11 cellular contexts compared by ENCODE assay signal in genomic region chr10:79046991-79047874, GRCh38. TPM values are rescaled to one million over a fixed set of nuclear protein-coding genes. Genes with fewer than 3 reads are reported as not detected.
DNase-seq lines count a peak whose midpoint lies in the region; ATAC-seq, FAIRE-seq and TF ChIP-seq lines count a peak whose summit lies in the region.
"Had no signal": no experiment of that assay in that cellular context is flagged by ENCODE, and none has a peak within 500 bp of the region (broad histone marks: within the 10 kb centered on the region; RNA-seq: fewer than 3 reads in every experiment).

No MANE protein-coding gene starts in this region.

- FAIRE-seq in HepG2 (lab: Jason Lieb, UNC): no peak

- H3K4me1 Mint-ChIP-seq in activated CD4-positive, alpha-beta T cell treated with anti-CD3 and anti-CD28 coated beads, Interleukin-2, amount 10 ng/mL, durations not matched to agents 7 days and 5 days: peaks cover 79% of the 10 kb centered on the region
- H3K4me1 Mint-ChIP-seq in activated T-helper 17 cell treated with anti-CD3 and anti-CD28 coated beads, Interleukin-2, amount 50 U/mL, for 72 hours: peaks cover 31% of the 10 kb centered on the region

- peaks cover 3 to 6% of the 10 kb centered on the region in 2 experiments; a peak in 2 of 5 replicates for H3K27me3 ChIP-seq in HepG2 (ENCODE audit: control insufficient read depth in 1 of 2, insufficient read depth in 2 of 2, low read length in 2 of 2)
- H3K27me3 ChIP-seq in suprapubic skin: no peaks in the 10 kb centered on the region
- no peaks in the 10 kb centered on the region for H3K27me3 ChIP-seq in smooth muscle cell (ENCODE audit: low read depth)

- H3K4me3 Mint-ChIP-seq in activated CD4-positive, alpha-beta T cell treated with anti-CD3 and anti-CD28 coated beads, Interleukin-2, amount 10 ng/mL, durations not matched to agents 7 days and 5 days: peak overlapping the region; percentile 75
- peak overlapping the region; percentile 66 for H3K4me3 Mint-ChIP-seq in activated T-helper 17 cell treated with anti-CD3 and anti-CD28 coated beads, Interleukin-2, amount 50 U/mL, for 72 hours

- TF ChIP-seq POLR2A in HepG2 (IDR thresholded peaks at IDR 0.05; ENCODE audit: insufficient read depth in 1 of 2, low read depth in 2 of 2, low read length in 2 of 2) (no peak), suprapubic skin (IDR thresholded peaks at IDR 0.05) (no peak)

- no peaks in the 10 kb centered on the region for H3K9me3 ChIP-seq in HepG2 (ENCODE audit: low read length)
- no peaks in the 10 kb centered on the region for H3K9me3 ChIP-seq in suprapubic skin
- H3K9me3 ChIP-seq in smooth muscle cell (replicated peaks; ENCODE audit: low read depth): no peaks in the 10 kb centered on the region
- H3K9me3 ChIP-seq: thoracic aorta had no signal

- in situ Hi-C loops in HepG2 (cut with HindIII; ENCODE audit: extremely low pct_ligation_motif_present, low pct_unique_long_range_greater_than_20kb): no loop called here

- WGBS in HepG2 (ENCODE audit: low lambda C conversion rate): 47% methylated on average over 4 of the region's 8 CpGs
- WGBS in suprapubic skin: 84% methylated on average over 8 of the region's 8 CpGs
- WGBS in smooth muscle cell (ENCODE audit: low lambda C conversion rate): 87% methylated on average over 8 of the region's 8 CpGs

- no peaks in the 10 kb centered on the region for H3K79me2 ChIP-seq in HepG2 (ENCODE audit: insufficient read depth, low read length)
- no peaks in the 10 kb centered on the region for H3K79me2 ChIP-seq in smooth muscle cell (ENCODE audit: low read depth)

- BruUV-seq in HepG2 (replicated peaks; lab: Mats Ljungman, UMichigan): no TSS peak

- peaks cover 6% of the 10 kb centered on the region for H3K27me3 Mint-ChIP-seq in activated CD4-positive, alpha-beta T cell treated with anti-CD3 and anti-CD28 coated beads, Interleukin-2, amount 10 ng/mL, durations not matched to agents 7 days and 5 days
- H3K27me3 Mint-ChIP-seq in activated T-helper 17 cell treated with anti-CD3 and anti-CD28 coated beads, Interleukin-2, amount 50 U/mL, for 72 hours: no peaks in the 10 kb centered on the region

- H3K27ac ChIP-seq in HepG2 (ENCODE audit: extremely low read length, insufficient read depth, low read length) (no peak overlapping the region), suprapubic skin (no peak overlapping the region), smooth muscle cell (ENCODE audit: low read depth) (no peak overlapping the region)
- H3K27ac ChIP-seq: thoracic aorta had no signal

- H3K36me3 Mint-ChIP-seq in activated CD4-positive, alpha-beta T cell treated with anti-CD3 and anti-CD28 coated beads, Interleukin-2, amount 10 ng/mL, durations not matched to agents 7 days and 5 days (ENCODE audit: low read depth): peaks cover 1% of the 10 kb centered on the region
- H3K36me3 Mint-ChIP-seq in activated T-helper 17 cell treated with anti-CD3 and anti-CD28 coated beads, Interleukin-2, amount 50 U/mL, for 72 hours (ENCODE audit: low read depth): no peaks in the 10 kb centered on the region

- H4K20me1 ChIP-seq in HepG2 (ENCODE audit: insufficient read depth, low read length) (no peaks in the 10 kb centered on the region), smooth muscle cell (ENCODE audit: low read depth) (no peaks in the 10 kb centered on the region)

- CTCF ChIA-PET in activated CD4-positive, alpha-beta T cell treated with anti-CD3 and anti-CD28 coated beads, Interleukin-2, amount 10 ng/mL, durations not matched to agents 7 days and 5 days (lab: Charles Lee): interaction anchor here (0.9 kb wide), 2 partner anchors 58 to 72 kb away, joined by 3 to 4 read pairs; no protein-coding TSS in a partner anchor
- CTCF ChIA-PET in HepG2 (lab: Yijun Ruan, JAX; ENCODE audit: low intra/inter-chr PET ratio, low total read pairs): no interaction called here

- ATAC-seq in activated T-helper 17 cell treated with anti-CD3 and anti-CD28 coated beads, Interleukin-2, amount 50 U/mL, for 72 hours (replicated peaks): peak; percentile 18
- peak; percentile 50 for ATAC-seq in HepG2

- TF ChIP-seq EP300 in HepG2 (IDR thresholded peaks at IDR 0.05; ENCODE audit: low read depth in 2 of 2, low read length in 2 of 2): no peak
- no peak for TF ChIP-seq EP300 in HepG2 (CRISPR knock-in tag; IDR thresholded peaks at IDR 0.05; ENCODE audit: borderline replicate concordance)
- TF ChIP-seq EP300 in suprapubic skin (IDR thresholded peaks at IDR 0.05): no peak

- no peaks in the 10 kb centered on the region for H3K36me3 ChIP-seq in HepG2 (replicated peaks in 1 of 2; ENCODE audit: control insufficient read depth in 1 of 2, insufficient read depth in 2 of 2, low read length in 2 of 2)
- no peaks in the 10 kb centered on the region for H3K36me3 ChIP-seq in suprapubic skin
- H3K36me3 ChIP-seq in smooth muscle cell (ENCODE audit: low read depth): no peaks in the 10 kb centered on the region
- H3K36me3 ChIP-seq: thoracic aorta had no signal

- H3F3A ChIP-seq in smooth muscle cell (ENCODE audit: low read depth): no peaks in the 10 kb centered on the region

- H2AFZ ChIP-seq in HepG2 (ENCODE audit: low read length) (no peak overlapping the region), smooth muscle cell (ENCODE audit: low read depth) (no peak overlapping the region)

- H3K9me3 Mint-ChIP-seq in activated CD4-positive, alpha-beta T cell treated with anti-CD3 and anti-CD28 coated beads, Interleukin-2, amount 10 ng/mL, durations not matched to agents 7 days and 5 days: no peaks in the 10 kb centered on the region
- H3K9me3 Mint-ChIP-seq in activated T-helper 17 cell treated with anti-CD3 and anti-CD28 coated beads, Interleukin-2, amount 50 U/mL, for 72 hours: no peaks in the 10 kb centered on the region
- H3K9me3 Mint-ChIP-seq: activated T-cell treated with anti-CD3 and anti-CD28 coated beads, Interleukin-2, amount 50 U/mL, for 4 hours had no signal

- peak overlapping the region; percentile 97 for H3K27ac Mint-ChIP-seq in activated CD4-positive, alpha-beta T cell treated with anti-CD3 and anti-CD28 coated beads, Interleukin-2, amount 10 ng/mL, durations not matched to agents 7 days and 5 days
- H3K27ac Mint-ChIP-seq in activated T-helper 17 cell treated with anti-CD3 and anti-CD28 coated beads, Interleukin-2, amount 50 U/mL, for 72 hours: peak overlapping the region; percentile 90

- TF ChIP-seq RAD21 in HepG2 (CRISPR knock-in tag; IDR thresholded peaks at IDR 0.05): no peak

- H3K4me1 ChIP-seq in HepG2 (ENCODE audit: insufficient read depth, low read length) (peaks cover 41% of the 10 kb centered on the region), suprapubic skin (peaks cover 22% of the 10 kb centered on the region), smooth muscle cell (ENCODE audit: low read depth) (peaks cover 16% of the 10 kb centered on the region)

- H3K4me2 ChIP-seq in HepG2 (ENCODE audit: low read depth, low read length) (peak overlapping the region; percentile 56; the same call in 1 of the 2 replicates), smooth muscle cell (no peak overlapping the region)

- TF ChIP-seq CTCF in HepG2 (CRISPR knock-in tag; IDR thresholded peaks at IDR 0.05): no peak
- no peak for TF ChIP-seq CTCF in suprapubic skin (IDR thresholded peaks at IDR 0.05)
- TF ChIP-seq CTCF in smooth muscle cell (IDR thresholded peaks at IDR 0.05; ENCODE audit: borderline replicate concordance, insufficient read depth, poor library complexity, severe bottlenecking): no peak

- intact Hi-C loops in HepG2 (cut with micrococcal nuclease; ENCODE audit: unreplicated experiment): no loop called here

- no peak for DNase-seq in activated CD4-positive, alpha-beta T cell treated with anti-CD3 and anti-CD28 coated beads, Interleukin-2, amount 10 ng/mL, durations not matched to agents 7 days and 5 days
- DNase-seq in activated CD4-positive, alpha-beta T cell treated with anti-CD3 and anti-CD28 coated beads, Interleukin-2, amount 50 U/mL, for 1 hour: no peak
- DNase-seq in HepG2 (ENCODE audit: low spot score): no peak
- DNase-seq in suprapubic skin (ENCODE audit: low spot score in 2 of 2): peak; percentile 56 to 57
- no peak for DNase-seq in smooth muscle cell (lab: John Stamatoyannopoulos, UW; ENCODE audit: unreplicated experiment)
- DNase-seq in NCI-H1105 treated with DMSO at 0.1 percent for 48 hours (lab: John Stamatoyannopoulos, UW): no peak
- no peak for DNase-seq in amniotic stem cell (lab: John Stamatoyannopoulos, UW)
- DNase-seq: dermis blood vessel endothelial cell had no signal

- POLR2A ChIA-PET in activated CD4-positive, alpha-beta T cell treated with anti-CD3 and anti-CD28 coated beads, Interleukin-2, amount 10 ng/mL, durations not matched to agents 7 days and 5 days (lab: Charles Lee): no interaction called here
- POLR2A ChIA-PET in HepG2 (lab: Yijun Ruan, JAX): no interaction called here

- H3K4me3 ChIP-seq in HepG2 (replicated peaks in 1 of 3; ENCODE audit: insufficient read depth in 1 of 3, low read depth in 2 of 3, low read length in 3 of 3): no peak overlapping the region; a peak in 1 of 6 replicates
- no peak overlapping the region for H3K4me3 ChIP-seq in suprapubic skin
- no peak overlapping the region for H3K4me3 ChIP-seq in smooth muscle cell
- H3K4me3 ChIP-seq: thoracic aorta had no signal

- H3K9ac ChIP-seq in HepG2 (ENCODE audit: insufficient read depth, low read depth, low read length) (no peak overlapping the region), smooth muscle cell (ENCODE audit: low read depth) (no peak overlapping the region)

RNA-seq across cellular contexts. Expression of gene ZMIZ1, which starts 21.5 kb away (rescaled TPM):
- total RNA-seq in activated CD4-positive, alpha-beta T cell treated with anti-CD3 and anti-CD28 coated beads, Interleukin-2, amount 10 ng/mL, durations not matched to agents 7 days and 5 days: 10 to 100 TPM; 27.8 to 31.5 TPM
- total RNA-seq in activated T-helper 17 cell treated with anti-CD3 and anti-CD28 coated beads, Interleukin-2, amount 50 U/mL, for 72 hours: 10 to 100 TPM; 32.9 to 82.6 TPM
- total RNA-seq in HepG2 (2016; rRNA removed; fragmentation: Illumina TruSeq; extraction: Trizol): 5.3 and 11.0 TPM in 2 replicates
- total RNA-seq in HepG2 (2016; cell fraction: cytosol; rRNA removed; fragmentation: Illumina TruSeq; extraction: Trizol; ENCODE audit: low read depth): 2.3 and 2.6 TPM in 2 replicates
- total RNA-seq in HepG2 (2016; cell fraction: insoluble cytoplasmic fraction; rRNA removed; fragmentation: Illumina TruSeq; extraction: Trizol): 5.2 and 10.5 TPM in 2 replicates
- total RNA-seq in HepG2 (2016; cell fraction: membrane; rRNA removed; fragmentation: Illumina TruSeq; extraction: Trizol): 7.0 and 7.7 TPM in 2 replicates
- total RNA-seq in HepG2 (2016; cell fraction: nucleus; rRNA removed; fragmentation: Illumina TruSeq; extraction: Trizol): 9.9 and 13.1 TPM in 2 replicates
- polyA plus RNA-seq in HepG2 (2011; rRNA removed): 8.8 and 10.2 TPM in 2 replicates
- polyA plus RNA-seq in HepG2 (2011; cell fraction: cytosol; rRNA removed): 7.4 TPM in 2 replicates
- 42.1 and 46.0 TPM in 2 replicates for polyA plus RNA-seq in HepG2 (2011; cell fraction: nucleus; rRNA removed)
- 22.4 and 32.5 TPM in 2 replicates for polyA plus RNA-seq in HepG2 (2012)
- 0.69 and 1.1 TPM in 2 replicates for polyA plus RNA-seq in HepG2 (2016; cell fraction: cytosol; fragmentation: Illumina TruSeq; extraction: Trizol; ENCODE audit: low read depth)
- 16.0 and 20.6 TPM in 2 replicates for polyA plus RNA-seq in HepG2 (2016; cell fraction: insoluble cytoplasmic fraction; fragmentation: Illumina TruSeq; extraction: Trizol; ENCODE audit: low read depth)
- polyA plus RNA-seq in HepG2 (2016; cell fraction: membrane; fragmentation: Illumina TruSeq; extraction: Trizol; ENCODE audit: low read depth): 2.4 and 3.8 TPM in 2 replicates
- polyA plus RNA-seq in HepG2 (2016; cell fraction: nucleus; fragmentation: Illumina TruSeq; extraction: Trizol; ENCODE audit: insufficient read depth, low read depth): 25.8 and 26.9 TPM in 2 replicates
- 7.8 and 28.6 TPM in 2 replicates for polyA minus RNA-seq in HepG2 (2011; rRNA and poly(A)+ RNA removed; ENCODE audit: low replicate concordance)
- 19.5 and 20.1 TPM in 2 replicates for polyA minus RNA-seq in HepG2 (2011; cell fraction: cytosol; rRNA and poly(A)+ RNA removed)
- polyA minus RNA-seq in HepG2 (2011; cell fraction: nucleus; rRNA and poly(A)+ RNA removed): 27.4 and 29.2 TPM in 2 replicates
- 100 to 1,000 TPM in 1 of 4 donors, 10 to 100 TPM in 3; 71.9 to 104 (median 79.5) TPM for total RNA-seq in suprapubic skin
- total RNA-seq in smooth muscle cell: 12.0 and 31.3 TPM in 2 replicates
- polyA plus RNA-seq in smooth muscle cell: 24.2 and 28.9 TPM in 2 replicates

Comparison
In these comparisons a context has a peak if more than half of its experiments do, and no peak if none do; other contexts are left out.
1. DNase-seq: peak in suprapubic skin (2 of 2); none in activated CD4-positive, alpha-beta T cell treated with anti-CD3 and anti-CD28 coated beads, Interleukin-2, amount 10 ng/mL, durations not matched to agents 7 days and 5 days (single experiment), activated CD4-positive, alpha-beta T cell treated with anti-CD3 and anti-CD28 coated beads, Interleukin-2, amount 50 U/mL, for 1 hour (single experiment), HepG2 (single experiment), smooth muscle cell (single experiment), NCI-H1105 treated with DMSO at 0.1 percent for 48 hours (single experiment) and amniotic stem cell (single experiment).